Comparison of ENCODE assay signal across 1 cellular context in genomic region chr1:21946836-21947587, GRCh38.
TF ChIP-seq lines count a peak whose summit lies in the region.

No MANE protein-coding gene starts in this region.

TF ChIP-seq in HepG2, 621 proteins besides CTCF, POLR2A, EP300 and RAD21 (continued from another document and continues in another):
- TF ChIP-seq, protein P1, sequence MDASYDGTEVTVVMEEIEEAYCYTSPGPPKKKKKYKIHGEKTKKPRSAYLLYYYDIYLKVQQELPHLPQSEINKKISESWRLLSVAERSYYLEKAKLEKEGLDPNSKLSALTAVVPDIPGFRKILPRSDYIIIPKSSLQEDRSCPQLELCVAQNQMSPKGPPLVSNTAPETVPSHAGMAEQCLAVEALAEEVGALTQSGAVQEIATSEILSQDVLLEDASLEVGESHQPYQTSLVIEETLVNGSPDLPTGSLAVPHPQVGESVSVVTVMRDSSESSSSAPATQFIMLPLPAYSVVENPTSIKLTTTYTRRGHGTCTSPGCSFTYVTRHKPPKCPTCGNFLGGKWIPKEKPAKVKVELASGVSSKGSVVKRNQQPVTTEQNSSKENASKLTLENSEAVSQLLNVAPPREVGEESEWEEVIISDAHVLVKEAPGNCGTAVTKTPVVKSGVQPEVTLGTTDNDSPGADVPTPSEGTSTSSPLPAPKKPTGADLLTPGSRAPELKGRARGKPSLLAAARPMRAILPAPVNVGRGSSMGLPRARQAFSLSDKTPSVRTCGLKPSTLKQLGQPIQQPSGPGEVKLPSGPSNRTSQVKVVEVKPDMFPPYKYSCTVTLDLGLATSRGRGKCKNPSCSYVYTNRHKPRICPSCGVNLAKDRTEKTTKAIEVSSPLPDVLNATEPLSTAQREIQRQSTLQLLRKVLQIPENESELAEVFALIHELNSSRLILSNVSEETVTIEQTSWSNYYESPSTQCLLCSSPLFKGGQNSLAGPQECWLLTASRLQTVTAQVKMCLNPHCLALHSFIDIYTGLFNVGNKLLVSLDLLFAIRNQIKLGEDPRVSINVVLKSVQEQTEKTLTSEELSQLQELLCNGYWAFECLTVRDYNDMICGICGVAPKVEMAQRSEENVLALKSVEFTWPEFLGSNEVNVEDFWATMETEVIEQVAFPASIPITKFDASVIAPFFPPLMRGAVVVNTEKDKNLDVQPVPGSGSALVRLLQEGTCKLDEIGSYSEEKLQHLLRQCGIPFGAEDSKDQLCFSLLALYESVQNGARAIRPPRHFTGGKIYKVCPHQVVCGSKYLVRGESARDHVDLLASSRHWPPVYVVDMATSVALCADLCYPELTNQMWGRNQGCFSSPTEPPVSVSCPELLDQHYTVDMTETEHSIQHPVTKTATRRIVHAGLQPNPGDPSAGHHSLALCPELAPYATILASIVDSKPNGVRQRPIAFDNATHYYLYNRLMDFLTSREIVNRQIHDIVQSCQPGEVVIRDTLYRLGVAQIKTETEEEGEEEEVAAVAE (CRISPR knock-in tag; IDR thresholded peaks at IDR 0.05; ENCODE audit: borderline replicate concordance) = no peak
- TF ChIP-seq RORA (CRISPR knock-in tag; IDR thresholded peaks at IDR 0.05) (no peak), ZNF562 (CRISPR knock-in tag; IDR thresholded peaks at IDR 0.05; ENCODE audit: borderline replicate concordance) (no peak), HNRNPLL (IDR thresholded peaks at IDR 0.05; ENCODE audit: low read depth, low read length, poor library complexity, severe bottlenecking) (no peak), IKZF4 (CRISPR knock-in tag; IDR thresholded peaks at IDR 0.05; ENCODE audit: borderline replicate concordance, low read depth, not compliant biosample characterization) (no peak), FOXC1 (CRISPR knock-in tag; IDR thresholded peaks at IDR 0.05; ENCODE audit: borderline replicate concordance) (peak; percentile 41; the same call in 1 of the 2 replicates), TEAD3 (CRISPR knock-in tag; optimal IDR thresholded peaks at IDR 0.05; ENCODE audit: borderline replicate concordance) (peak; percentile 67), SMAD3 (CRISPR knock-in tag; IDR thresholded peaks at IDR 0.05) (no peak), FOXJ3 (CRISPR knock-in tag; IDR thresholded peaks at IDR 0.05; ENCODE audit: borderline replicate concordance) (0 out of 2 replicates have a peak, but pooled peaks have one; percentile 36), TARDBP (CRISPR knock-in tag; IDR thresholded peaks at IDR 0.05) (peak; percentile 77), CHD2 (IDR thresholded peaks at IDR 0.05; ENCODE audit: low read depth, low read length) (no peak), POLR2AphosphoS2 (IDR thresholded peaks at IDR 0.05; ENCODE audit: low read depth, low read length) (no peak), ZNF550 (CRISPR knock-in tag; IDR thresholded peaks at IDR 0.05; ENCODE audit: borderline replicate concordance) (no peak), BORCS8-MEF2B (CRISPR knock-in tag; IDR thresholded peaks at IDR 0.05) (peak; percentile 43; the same call in 1 of the 2 replicates), DMTF1 (CRISPR knock-in tag; IDR thresholded peaks at IDR 0.05) (no peak), ZNF788 (CRISPR knock-in tag; IDR thresholded peaks at IDR 0.05; ENCODE audit: borderline replicate concordance) (peak; percentile 80; the same call in 1 of the 2 replicates), NFE2 (CRISPR knock-in tag; IDR thresholded peaks at IDR 0.05) (no peak), STAT5B (CRISPR knock-in tag; IDR thresholded peaks at IDR 0.05) (no peak), SOX13 (IDR thresholded peaks at IDR 0.05) (0 out of 2 replicates have a peak, but pooled peaks have one; percentile 45), SOX13 (CRISPR knock-in tag; conservative IDR thresholded peaks at IDR 0.05 in 1 of 2, IDR thresholded peaks at IDR 0.05 in 1 of 2) (peak in 1 of 2 experiments; percentile 87; a peak in 2 of 4 replicates), HNRNPUL1 (IDR thresholded peaks at IDR 0.05; ENCODE audit: low read depth, low read length) (no peak), ZNF451 (CRISPR knock-in tag; IDR thresholded peaks at IDR 0.05) (no peak), HNF4A (CRISPR knock-in tag; IDR thresholded peaks at IDR 0.05) (peak; percentile 77), GPN1 (CRISPR knock-in tag; IDR thresholded peaks at IDR 0.05; ENCODE audit: borderline replicate concordance) (no peak)
- TF ChIP-seq, protein P2, sequence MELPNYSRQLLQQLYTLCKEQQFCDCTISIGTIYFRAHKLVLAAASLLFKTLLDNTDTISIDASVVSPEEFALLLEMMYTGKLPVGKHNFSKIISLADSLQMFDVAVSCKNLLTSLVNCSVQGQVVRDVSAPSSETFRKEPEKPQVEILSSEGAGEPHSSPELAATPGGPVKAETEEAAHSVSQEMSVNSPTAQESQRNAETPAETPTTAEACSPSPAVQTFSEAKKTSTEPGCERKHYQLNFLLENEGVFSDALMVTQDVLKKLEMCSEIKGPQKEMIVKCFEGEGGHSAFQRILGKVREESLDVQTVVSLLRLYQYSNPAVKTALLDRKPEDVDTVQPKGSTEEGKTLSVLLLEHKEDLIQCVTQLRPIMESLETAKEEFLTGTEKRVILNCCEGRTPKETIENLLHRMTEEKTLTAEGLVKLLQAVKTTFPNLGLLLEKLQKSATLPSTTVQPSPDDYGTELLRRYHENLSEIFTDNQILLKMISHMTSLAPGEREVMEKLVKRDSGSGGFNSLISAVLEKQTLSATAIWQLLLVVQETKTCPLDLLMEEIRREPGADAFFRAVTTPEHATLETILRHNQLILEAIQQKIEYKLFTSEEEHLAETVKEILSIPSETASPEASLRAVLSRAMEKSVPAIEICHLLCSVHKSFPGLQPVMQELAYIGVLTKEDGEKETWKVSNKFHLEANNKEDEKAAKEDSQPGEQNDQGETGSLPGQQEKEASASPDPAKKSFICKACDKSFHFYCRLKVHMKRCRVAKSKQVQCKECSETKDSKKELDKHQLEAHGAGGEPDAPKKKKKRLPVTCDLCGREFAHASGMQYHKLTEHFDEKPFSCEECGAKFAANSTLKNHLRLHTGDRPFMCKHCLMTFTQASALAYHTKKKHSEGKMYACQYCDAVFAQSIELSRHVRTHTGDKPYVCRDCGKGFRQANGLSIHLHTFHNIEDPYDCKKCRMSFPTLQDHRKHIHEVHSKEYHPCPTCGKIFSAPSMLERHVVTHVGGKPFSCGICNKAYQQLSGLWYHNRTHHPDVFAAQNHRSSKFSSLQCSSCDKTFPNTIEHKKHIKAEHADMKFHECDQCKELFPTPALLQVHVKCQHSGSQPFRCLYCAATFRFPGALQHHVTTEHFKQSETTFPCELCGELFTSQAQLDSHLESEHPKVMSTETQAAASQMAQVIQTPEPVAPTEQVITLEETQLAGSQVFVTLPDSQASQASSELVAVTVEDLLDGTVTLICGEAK (IDR thresholded peaks at IDR 0.05) = no peak
- TF ChIP-seq, protein P2 (CRISPR knock-in tag; IDR thresholded peaks at IDR 0.05) = 0 out of 2 replicates have a peak, but pooled peaks have one; percentile 47
- TF ChIP-seq, protein P3, sequence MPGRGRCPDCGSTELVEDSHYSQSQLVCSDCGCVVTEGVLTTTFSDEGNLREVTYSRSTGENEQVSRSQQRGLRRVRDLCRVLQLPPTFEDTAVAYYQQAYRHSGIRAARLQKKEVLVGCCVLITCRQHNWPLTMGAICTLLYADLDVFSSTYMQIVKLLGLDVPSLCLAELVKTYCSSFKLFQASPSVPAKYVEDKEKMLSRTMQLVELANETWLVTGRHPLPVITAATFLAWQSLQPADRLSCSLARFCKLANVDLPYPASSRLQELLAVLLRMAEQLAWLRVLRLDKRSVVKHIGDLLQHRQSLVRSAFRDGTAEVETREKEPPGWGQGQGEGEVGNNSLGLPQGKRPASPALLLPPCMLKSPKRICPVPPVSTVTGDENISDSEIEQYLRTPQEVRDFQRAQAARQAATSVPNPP (CRISPR knock-in tag; IDR thresholded peaks at IDR 0.05) = no peak
- TF ChIP-seq, protein P4, sequence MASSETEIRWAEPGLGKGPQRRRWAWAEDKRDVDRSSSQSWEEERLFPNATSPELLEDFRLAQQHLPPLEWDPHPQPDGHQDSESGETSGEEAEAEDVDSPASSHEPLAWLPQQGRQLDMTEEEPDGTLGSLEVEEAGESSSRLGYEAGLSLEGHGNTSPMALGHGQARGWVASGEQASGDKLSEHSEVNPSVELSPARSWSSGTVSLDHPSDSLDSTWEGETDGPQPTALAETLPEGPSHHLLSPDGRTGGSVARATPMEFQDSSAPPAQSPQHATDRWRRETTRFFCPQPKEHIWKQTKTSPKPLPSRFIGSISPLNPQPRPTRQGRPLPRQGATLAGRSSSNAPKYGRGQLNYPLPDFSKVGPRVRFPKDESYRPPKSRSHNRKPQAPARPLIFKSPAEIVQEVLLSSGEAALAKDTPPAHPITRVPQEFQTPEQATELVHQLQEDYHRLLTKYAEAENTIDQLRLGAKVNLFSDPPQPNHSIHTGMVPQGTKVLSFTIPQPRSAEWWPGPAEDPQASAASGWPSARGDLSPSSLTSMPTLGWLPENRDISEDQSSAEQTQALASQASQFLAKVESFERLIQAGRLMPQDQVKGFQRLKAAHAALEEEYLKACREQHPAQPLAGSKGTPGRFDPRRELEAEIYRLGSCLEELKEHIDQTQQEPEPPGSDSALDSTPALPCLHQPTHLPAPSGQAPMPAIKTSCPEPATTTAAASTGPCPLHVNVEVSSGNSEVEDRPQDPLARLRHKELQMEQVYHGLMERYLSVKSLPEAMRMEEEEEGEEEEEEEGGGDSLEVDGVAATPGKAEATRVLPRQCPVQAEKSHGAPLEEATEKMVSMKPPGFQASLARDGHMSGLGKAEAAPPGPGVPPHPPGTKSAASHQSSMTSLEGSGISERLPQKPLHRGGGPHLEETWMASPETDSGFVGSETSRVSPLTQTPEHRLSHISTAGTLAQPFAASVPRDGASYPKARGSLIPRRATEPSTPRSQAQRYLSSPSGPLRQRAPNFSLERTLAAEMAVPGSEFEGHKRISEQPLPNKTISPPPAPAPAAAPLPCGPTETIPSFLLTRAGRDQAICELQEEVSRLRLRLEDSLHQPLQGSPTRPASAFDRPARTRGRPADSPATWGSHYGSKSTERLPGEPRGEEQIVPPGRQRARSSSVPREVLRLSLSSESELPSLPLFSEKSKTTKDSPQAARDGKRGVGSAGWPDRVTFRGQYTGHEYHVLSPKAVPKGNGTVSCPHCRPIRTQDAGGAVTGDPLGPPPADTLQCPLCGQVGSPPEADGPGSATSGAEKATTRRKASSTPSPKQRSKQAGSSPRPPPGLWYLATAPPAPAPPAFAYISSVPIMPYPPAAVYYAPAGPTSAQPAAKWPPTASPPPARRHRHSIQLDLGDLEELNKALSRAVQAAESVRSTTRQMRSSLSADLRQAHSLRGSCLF (CRISPR knock-in tag; IDR thresholded peaks at IDR 0.05; ENCODE audit: borderline replicate concordance) = no peak
